In the genomic region with DNA sequence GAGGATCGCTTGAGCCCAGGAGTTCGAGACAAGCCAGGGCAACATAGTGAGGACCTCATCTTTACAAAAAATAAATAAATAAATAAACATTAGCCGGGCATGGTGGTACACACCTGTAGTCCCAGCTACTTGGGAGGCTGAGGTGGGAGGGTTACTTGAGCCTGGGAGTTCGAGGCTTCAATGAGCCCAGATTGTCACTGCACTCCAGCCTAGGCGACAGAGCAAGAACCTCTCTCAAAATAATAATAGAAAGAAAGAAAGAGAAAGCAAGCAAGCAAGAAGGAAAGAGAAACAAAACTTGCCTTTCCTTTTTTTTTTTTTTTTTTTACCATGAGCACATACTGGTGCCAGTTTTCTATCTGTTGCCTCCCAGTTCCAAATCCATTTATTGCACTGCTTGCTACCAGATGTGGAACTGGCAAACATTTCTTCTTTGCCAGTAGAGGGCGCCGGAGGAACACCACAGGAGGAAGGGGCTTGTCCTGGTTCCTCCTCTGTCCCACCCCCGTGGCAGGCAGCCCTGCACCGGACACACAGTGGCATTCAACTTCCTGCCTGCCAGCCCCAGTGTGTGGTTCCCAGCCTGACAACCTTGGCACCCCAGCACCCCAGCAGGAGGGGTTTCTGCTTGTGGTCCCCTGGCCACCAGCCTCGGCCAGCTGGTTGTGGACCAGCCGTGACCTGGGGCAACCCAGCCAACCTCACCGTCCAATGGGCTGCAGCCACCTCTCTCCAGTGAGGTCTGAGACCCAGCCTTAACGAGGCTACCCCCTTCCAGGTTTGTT, we compare ENCODE assay signal across 7 cellular contexts. TPM values are rescaled to one million over a fixed set of nuclear protein-coding genes. Genes with fewer than 3 reads are reported as not detected.
A peak's percentile ranks its signal among the peaks of the same experiment; 100 is the strongest.
DNase-seq lines count a peak whose midpoint lies in the region; ATAC-seq and TF ChIP-seq lines count a peak whose summit lies in the region.
"Not testable (repeated sequence)": the region's sequence is repeated elsewhere in the genome, so short reads cannot be mapped to it uniquely, and the experiment has no call there.

No MANE protein-coding gene starts in this region.

- TF ChIP-seq CTCF in liver (IDR thresholded peaks at IDR 0.05; ENCODE audit: low read depth, low read length, missing input control): peak; percentile 41

- H3K27me3 ChIP-seq in liver (ENCODE audit: control insufficient read depth in 4 of 4, insufficient read depth in 4 of 4, low read length in 3 of 4): not testable (repeated sequence)

- peak; percentile 64 to 70 for TF ChIP-seq RAD21 in liver (IDR thresholded peaks at IDR 0.05)

- not testable (repeated sequence) for H3K9me3 ChIP-seq in liver (ENCODE audit: control insufficient read depth in 4 of 4, low read length in 3 of 4)

- H3K36me3 ChIP-seq in liver (ENCODE audit: control insufficient read depth in 4 of 4, insufficient read depth in 3 of 4, low read depth in 1 of 4, low read length in 3 of 4): not testable (repeated sequence)

- H3K4me3 ChIP-seq in liver (ENCODE audit: low read depth in 1 of 3, low read length in 3 of 3): not testable (repeated sequence)

- peak; percentile 66 for ATAC-seq in GM19025 (IDR thresholded peaks at IDR 0.05; ENCODE audit: low read depth, unreplicated experiment)

- not testable (repeated sequence) for H3K9ac ChIP-seq in liver (ENCODE audit: low read depth in 1 of 2, low read length in 2 of 2)

- WGBS in liver: 43% methylated on average over 8 of the region's 13 CpGs

- not testable (repeated sequence) for H3K27ac ChIP-seq in liver (ENCODE audit: low read depth in 1 of 2, low read length in 2 of 2)

- not testable (repeated sequence) for H3K4me1 ChIP-seq in liver (ENCODE audit: control insufficient read depth in 4 of 4, insufficient read depth in 4 of 4, low read length in 3 of 4)

- peak; percentile 69 for DNase-seq in LHCN-M2 (ENCODE audit: low read depth)
- peak; percentile 23 for DNase-seq in SKM-1 (lab: John Stamatoyannopoulos, UW; ENCODE audit: unreplicated experiment)
- peak; percentile 43 for DNase-seq in activated T-cell treated with anti-CD3 and anti-CD28 coated beads for 1 hour (ENCODE audit: low read depth)
- DNase-seq in dedifferentiated amniotic fluid mesenchymal stem cell (ENCODE audit: extremely low spot score): peak; percentile 86
- peak; percentile 5 to 49 for DNase-seq in stimulated activated CD4-positive, alpha-beta T cell treated with anti-CD3 and anti-CD28 coated beads, Interleukin-15, amount 100 ng/mL, for 1 hour (ENCODE audit: low read depth in 1 of 2, low spot score in 1 of 2)

RNA-seq across cellular contexts. Expression of a gene that starts 20.4 kb away (rescaled TPM):
- total RNA-seq in LHCN-M2 (2014; rRNA removed) (41.7 and 54.5 TPM in 2 replicates), liver (10 to 100 TPM; 37.0 to 40.7 TPM)
- polyA plus RNA-seq in LHCN-M2 (2012): 60.7 TPM
- polyA plus RNA-seq in liver: 10 to 100 TPM; 23.1 to 28.7 TPM

RNA-seq across cellular contexts. Expression of a gene that starts 43.7 kb away (rescaled TPM):
- total RNA-seq in LHCN-M2 (2014; rRNA removed) (147 and 166 TPM in 2 replicates), liver (10 to 100 TPM; 90.4 to 96.0 TPM)
- polyA plus RNA-seq in LHCN-M2 (2012): 182 TPM
- 100 to 1,000 TPM; 177 to 191 TPM for polyA plus RNA-seq in liver

RNA-seq across cellular contexts. Expression of a gene that starts 50.8 kb away (rescaled TPM):
- total RNA-seq in LHCN-M2 (2014; rRNA removed) (0.46 TPM in 1 of 2 replicates, not detected in the other), liver (1 to 10 TPM in 1 of 2 donors, under 1 TPM in 1; 0.98 to 7.0 TPM)
- polyA plus RNA-seq in LHCN-M2 (2012): 0.17 TPM
- polyA plus RNA-seq in liver: under 1 TPM; 0.06 to 0.83 TPM

Comparison
In these comparisons a context has a peak if more than half of its experiments do, and no peak if none do; other contexts are left out.
1. DNase-seq: peak in every context shown above with its lines; median percentile 86 in dedifferentiated amniotic fluid mesenchymal stem cell; 69 in LHCN-M2; 43 in activated T-cell treated with anti-CD3 and anti-CD28 coated beads for 1 hour; 27 in stimulated activated CD4-positive, alpha-beta T cell treated with anti-CD3 and anti-CD28 coated beads, Interleukin-15, amount 100 ng/mL, for 1 hour; 23 in SKM-1.